Comparison of ENCODE assay signal across 8 cellular contexts in the genomic region with DNA sequence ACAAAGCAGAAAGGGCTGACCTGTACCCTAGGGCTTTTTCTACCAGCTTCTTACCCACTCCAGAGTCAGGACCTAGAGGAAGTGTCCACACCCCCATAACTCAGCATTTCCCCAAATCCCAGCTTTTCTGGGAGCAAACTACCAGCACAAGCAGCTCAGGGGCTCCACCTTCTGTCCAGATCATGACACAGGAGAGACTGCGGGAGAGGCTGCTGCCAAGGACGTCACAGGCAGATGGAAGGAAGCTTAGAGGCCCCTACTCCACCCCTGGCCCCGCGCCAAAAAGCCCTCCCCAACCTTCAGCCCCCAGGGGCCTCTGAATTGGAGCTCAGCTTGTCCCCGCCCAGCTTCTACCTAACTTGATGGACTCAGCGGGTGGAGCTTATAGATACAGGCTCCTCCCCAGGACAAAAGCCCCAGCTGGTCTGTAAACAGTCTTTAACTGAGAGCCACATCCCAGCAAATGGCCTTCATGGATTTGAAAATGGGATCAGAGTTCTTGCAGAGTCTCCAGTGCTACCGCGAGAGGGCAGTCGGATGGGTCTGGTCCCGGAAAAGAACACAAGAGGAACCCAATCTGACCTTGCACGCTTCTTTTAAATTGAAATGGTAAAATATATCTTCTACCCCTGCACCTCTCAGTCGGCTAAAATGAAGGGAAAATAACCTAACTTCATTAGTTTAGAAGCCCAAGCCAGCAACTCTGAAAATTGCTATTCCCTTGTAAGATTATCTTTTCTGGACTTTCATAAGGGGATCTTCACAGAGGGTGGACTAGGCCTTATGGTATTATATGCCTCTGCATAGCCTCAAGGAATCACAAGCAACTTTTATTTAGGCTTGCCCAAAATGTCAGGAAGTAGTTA. TPM values are rescaled to one million over a fixed set of nuclear protein-coding genes. Genes with fewer than 3 reads are reported as not detected.
A peak's percentile ranks its signal among the peaks of the same experiment; 100 is the strongest.
DNase-seq lines count a peak whose midpoint lies in the region; ATAC-seq and TF ChIP-seq lines count a peak whose summit lies in the region.

No MANE protein-coding gene starts in this region.

- H3K36me3 ChIP-seq in endodermal cell (ENCODE audit: control insufficient read depth, insufficient read depth, low read length) (peaks cover 43% of the 10 kb centered on the region), mesodermal cell (ENCODE audit: control insufficient read depth, insufficient read depth, low read length) (peaks cover 45% of the 10 kb centered on the region)

- H3K27ac ChIP-seq in endodermal cell (ENCODE audit: low read depth, low read length) (peak overlapping the region; percentile 89), mesodermal cell (ENCODE audit: low read depth, low read length, severe bottlenecking) (peak overlapping the region; percentile 90)

- H3K36me3 Mint-ChIP-seq in endodermal cell (ENCODE audit: low read depth): peaks cover 38% of the 10 kb centered on the region

- H3K4me1 ChIP-seq in endodermal cell (ENCODE audit: control insufficient read depth, insufficient read depth, low read length) (peaks cover 10% of the 10 kb centered on the region), mesodermal cell (ENCODE audit: control insufficient read depth, insufficient read depth, low read length, poor library complexity, severe bottlenecking) (peaks cover 26% of the 10 kb centered on the region)

- H3K4me1 Mint-ChIP-seq in endodermal cell: peaks cover 40% of the 10 kb centered on the region

- DNase-seq in COR-L47 (lab: John Stamatoyannopoulos, UW) (peak; percentile 100), HS-5 (ENCODE audit: low read depth) (peak; percentile 98), NOMO-1 (lab: John Stamatoyannopoulos, UW; ENCODE audit: unreplicated experiment in 2 of 2) (peak; percentile 95 to 98), endodermal cell (peak; percentile 100)
- peak; percentile 98 for DNase-seq in activated CD8-positive, alpha-beta memory T cell treated with anti-CD3 and anti-CD28 coated beads, Interleukin-2, amount 50 U/mL, for 1 hour (ENCODE audit: extremely low read depth)
- peak; percentile 89 to 91 for DNase-seq in stimulated activated CD8-positive, alpha-beta memory T cell treated with anti-CD3 and anti-CD28 coated beads, Interleukin-15, amount 100 ng/mL, for 48 hours (ENCODE audit: low read depth in 2 of 2)

- ATAC-seq in GM19468 (IDR thresholded peaks at IDR 0.05; ENCODE audit: extremely low read depth, unreplicated experiment): peak; percentile 43

- H3K9me3 Mint-ChIP-seq in endodermal cell: no peaks in the 10 kb centered on the region

- no peaks in the 10 kb centered on the region for H3K27me3 Mint-ChIP-seq in endodermal cell (ENCODE audit: insufficient read depth)

- no peaks in the 10 kb centered on the region for H3K9me3 ChIP-seq in endodermal cell (ENCODE audit: control insufficient read depth, low read length)
- H3K9me3 ChIP-seq in mesodermal cell (ENCODE audit: control insufficient read depth, low read length): no peaks in the 10 kb centered on the region

- H3K9ac ChIP-seq in endodermal cell (ENCODE audit: extremely low read depth, low read length, poor library complexity, severe bottlenecking): peak overlapping the region; percentile 50

- H3K27me3 ChIP-seq in endodermal cell (ENCODE audit: control insufficient read depth, insufficient read depth, low read length, poor library complexity, severe bottlenecking): no peaks in the 10 kb centered on the region

- H3K4me3 Mint-ChIP-seq in endodermal cell: peak overlapping the region; percentile 92

- peak; percentile 72 for TF ChIP-seq CTCF in endodermal cell (conservative IDR thresholded peaks at IDR 0.05)

- 7 to 13% methylated on average over 3 to 12 of the region's 12 CpGs for WGBS in endodermal cell (ENCODE audit: insufficient coverage in 1 of 2, insufficient read length in 1 of 2), 2 experiments
- 0% methylated on average over 7 to 8 of the region's 12 CpGs for WGBS in mesodermal cell (ENCODE audit: insufficient coverage in 2 of 2), 2 experiments

- H3K4me3 ChIP-seq in endodermal cell (ENCODE audit: low read length) (peak overlapping the region; percentile 98), mesodermal cell (ENCODE audit: extremely low read depth, insufficient read depth, low read length, poor library complexity, severe bottlenecking) (peak overlapping the region; percentile 65)

- H3K27ac Mint-ChIP-seq in endodermal cell: peak overlapping the region; percentile 100

RNA-seq across cellular contexts. Expression of a gene that starts 6.8 kb away (rescaled TPM):
- 100 to 1,000 TPM; 125 to 137 TPM for total RNA-seq in endodermal cell
- 93.1 TPM for polyA plus RNA-seq in endodermal cell (2013, experiment 1 of 2)
- 89.0 TPM for polyA plus RNA-seq in endodermal cell (2013, experiment 2 of 2)
- 127 TPM for polyA plus RNA-seq in mesodermal cell (2013, experiment 1 of 2)
- 95.9 TPM for polyA plus RNA-seq in mesodermal cell (2013, experiment 2 of 2)

RNA-seq across cellular contexts. Expression of a gene that starts 8.9 kb away (rescaled TPM):
- 100 to 1,000 TPM; 653 to 681 TPM for total RNA-seq in endodermal cell
- polyA plus RNA-seq in endodermal cell (2013, experiment 1 of 2): 736 TPM
- polyA plus RNA-seq in endodermal cell (2013, experiment 2 of 2): 668 TPM
- polyA plus RNA-seq in mesodermal cell (2013, experiment 1 of 2): 803 TPM
- polyA plus RNA-seq in mesodermal cell (2013, experiment 2 of 2): 755 TPM

RNA-seq across cellular contexts. Expression of a gene that starts 51.2 kb away (rescaled TPM):
- total RNA-seq in endodermal cell: 100 to 1,000 TPM; 275 to 320 TPM
- 328 TPM for polyA plus RNA-seq in endodermal cell (2013, experiment 1 of 2)
- 314 TPM for polyA plus RNA-seq in endodermal cell (2013, experiment 2 of 2)
- polyA plus RNA-seq in mesodermal cell (2013, experiment 1 of 2): 279 TPM
- 307 TPM for polyA plus RNA-seq in mesodermal cell (2013, experiment 2 of 2)

Comparison
In these comparisons a context has a peak if more than half of its experiments do, and no peak if none do; other contexts are left out.
1. Peak in every context shown above with its lines: DNase-seq, ATAC-seq, H3K4me3 ChIP-seq and H3K27ac ChIP-seq.